18 cellular contexts compared by ENCODE assay signal in the genomic region with DNA sequence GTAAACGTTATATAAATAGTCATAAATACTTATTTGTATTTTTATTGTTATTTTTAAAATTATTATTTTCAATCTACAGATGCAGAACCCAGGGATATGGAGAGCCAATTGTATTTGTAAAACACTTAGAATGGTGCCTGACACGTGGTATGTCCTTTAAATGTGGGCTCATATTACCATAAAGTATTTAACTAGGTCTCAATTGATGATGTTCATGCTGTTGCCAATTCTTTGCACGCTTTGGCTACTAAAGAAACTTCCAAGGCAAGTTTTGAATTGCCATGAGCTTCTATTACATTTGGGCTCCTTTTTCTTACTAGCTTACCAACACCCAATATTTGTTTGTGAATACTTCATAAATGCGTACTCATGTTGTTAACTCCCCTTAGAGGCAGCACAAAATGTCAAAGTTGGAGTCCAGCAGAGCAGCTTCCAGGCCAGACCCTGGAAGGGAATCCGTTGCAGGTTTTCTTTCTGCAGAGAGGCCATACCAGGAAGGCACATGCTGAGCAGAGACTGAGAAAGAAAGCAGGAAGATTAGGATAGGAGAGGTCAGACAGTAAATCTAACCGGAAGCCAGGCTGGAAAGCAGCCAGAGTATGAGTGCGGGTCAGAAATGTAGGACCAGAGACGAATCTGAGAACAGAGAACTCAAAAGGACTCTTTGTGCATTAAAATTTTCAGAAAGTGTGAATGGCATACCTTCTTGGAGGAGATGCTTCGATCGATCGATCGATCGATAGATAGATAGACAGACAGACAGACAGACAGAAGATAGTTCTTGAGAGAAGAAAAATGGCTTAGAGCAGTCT. TPM values are rescaled to one million over a fixed set of nuclear protein-coding genes. Genes with fewer than 3 reads are reported as not detected.
A peak's percentile ranks its signal among the peaks of the same experiment; 100 is the strongest.
DNase-seq lines count a peak whose midpoint lies in the region; ATAC-seq and TF ChIP-seq lines count a peak whose summit lies in the region.
"Had no signal": no experiment of that assay in that cellular context is flagged by ENCODE, and none has a peak within 500 bp of the region (broad histone marks: within the 10 kb centered on the region; RNA-seq: fewer than 3 reads in every experiment).

No MANE protein-coding gene starts in this region.

- POLR2A ChIA-PET in HEK293 (lab: Yijun Ruan, JAX), result interaction anchor here (0.5 kb wide), 1 partner anchor 15 kb away, joined by 4 read pairs; no protein-coding TSS in a partner anchor

- DNase-seq in NCI-H345 (lab: John Stamatoyannopoulos, UW) (peak; percentile 56), dermis microvascular lymphatic vessel endothelial cell (ENCODE audit: low read depth in 2 of 2) (peak; percentile 26 to 36), mesendoderm (peak; percentile 84), NCI-H1092 treated with DMSO at 0.1 percent for 48 hours (lab: John Stamatoyannopoulos, UW) (no peak), NCI-H1105 treated with DMSO at 0.1 percent for 48 hours (lab: John Stamatoyannopoulos, UW) (no peak)
- DNase-seq: activated CD4-positive, alpha-beta T cell treated with anti-CD3 and anti-CD28 coated beads for 48 hours; activated T-cell treated with anti-CD3 and anti-CD28 coated beads, Interleukin-2, amount 50 U/mL, for 24 hours; effector CD8-positive, alpha-beta T cell; GF-D8; NCI-H1436; spleen had no signal

- no peak for ATAC-seq in HG03025 (IDR thresholded peaks at IDR 0.05; ENCODE audit: low FRiP score, unreplicated experiment)
- ATAC-seq in GM18858 (IDR thresholded peaks at IDR 0.05; ENCODE audit: unreplicated experiment), result no peak
- ATAC-seq: gastroesophageal sphincter had no signal

- WGBS in mesendoderm (ENCODE audit: extremely low coverage, insufficient coverage, low lambda C conversion rate), result no CpG with 5 or more reads among the region's 13 CpGs

- no peak overlapping the region for H2BK5ac ChIP-seq in mesendoderm (ENCODE audit: low read length)

- H3K79me1 ChIP-seq in mesendoderm (ENCODE audit: low read length), result no peaks in the 10 kb centered on the region

- H3K27me3 ChIP-seq in mesendoderm (ENCODE audit: insufficient read depth, low read length, poor library complexity), result no peaks in the 10 kb centered on the region
- H3K27me3 ChIP-seq: ascending aorta, gastroesophageal sphincter had no signal

- H2BK120ac ChIP-seq in mesendoderm (ENCODE audit: low read depth, low read length), result no peak overlapping the region

- H3K4me3 ChIP-seq in HEK293 (ENCODE audit: low read depth, low read length), result no peak overlapping the region
- H3K4me3 ChIP-seq in mesendoderm (ENCODE audit: low read length), result no peak overlapping the region
- H3K4me3 ChIP-seq: ascending aorta, gastroesophageal sphincter, spleen had no signal

- H3K4me1 ChIP-seq in HEK293 (ENCODE audit: control insufficient read depth, insufficient read depth, low read length) (peaks cover 3% of the 10 kb centered on the region; the same call in 1 of the 2 replicates), mesendoderm (ENCODE audit: control insufficient read depth, low read depth, low read length) (peaks cover 3% of the 10 kb centered on the region)
- H3K4me1 ChIP-seq: ascending aorta, gastroesophageal sphincter had no signal

- no peak for TF ChIP-seq CTCF in HEK293 (tag by site-specific recombination; IDR thresholded peaks at IDR 0.05)

- no peak overlapping the region for H3K4me2 ChIP-seq in mesendoderm (ENCODE audit: low read length)

- no peak overlapping the region for H4K5ac ChIP-seq in mesendoderm (ENCODE audit: low read length)

- no peak overlapping the region for H2AK5ac ChIP-seq in mesendoderm (ENCODE audit: low read length)

- no peaks in the 10 kb centered on the region for H3K79me2 ChIP-seq in mesendoderm (ENCODE audit: control insufficient read depth, insufficient read depth, low read length)

- H3K27ac ChIP-seq in HEK293 (ENCODE audit: extremely low read depth, low read depth, low read length) (no peak overlapping the region), mesendoderm (ENCODE audit: low read depth, low read length) (no peak overlapping the region)
- H3K27ac ChIP-seq: ascending aorta, gastroesophageal sphincter, spleen had no signal

- no peak overlapping the region for H3K18ac ChIP-seq in mesendoderm (ENCODE audit: low read length)

- H3K9me3 ChIP-seq in HEK293 (ENCODE audit: control insufficient read depth, insufficient read depth, low read depth, low read length), result no peaks in the 10 kb centered on the region
- H3K9me3 ChIP-seq: ascending aorta, gastroesophageal sphincter, spleen had no signal

- no peak overlapping the region for H3K9ac ChIP-seq in mesendoderm (ENCODE audit: low read length)

- no peak overlapping the region for H2BK15ac ChIP-seq in mesendoderm (replicated peaks; ENCODE audit: low read depth)

- CTCF ChIA-PET in HEK293 (lab: Yijun Ruan, JAX), result interaction anchor here (0.5 to 0.6 kb wide), 2 partner anchors 24 to 51 kb away, joined by 3 to 4 read pairs; no protein-coding TSS in a partner anchor

- H3K36me3 ChIP-seq in HEK293 (ENCODE audit: control insufficient read depth in 2 of 2, insufficient read depth in 1 of 2, low read length in 2 of 2), result no peaks in the 10 kb centered on the region
- H3K36me3 ChIP-seq in mesendoderm (ENCODE audit: control insufficient read depth, insufficient read depth, low read length), result no peaks in the 10 kb centered on the region
- H3K36me3 ChIP-seq: ascending aorta, gastroesophageal sphincter, spleen had no signal

- no peak overlapping the region for H3K4ac ChIP-seq in mesendoderm (ENCODE audit: low read depth, low read length)

- no peak overlapping the region for H3K23ac ChIP-seq in mesendoderm (ENCODE audit: low read length)

- no peak overlapping the region for H4K8ac ChIP-seq in mesendoderm (ENCODE audit: low read depth, low read length)

- H3K56ac ChIP-seq in mesendoderm (ENCODE audit: low read length), result peak overlapping the region; percentile 26

TF ChIP-seq in HEK293, 187 proteins besides CTCF, POLR2A, EP300 and RAD21:
- TF ChIP-seq ZNF140 (tag by site-specific recombination; IDR thresholded peaks at IDR 0.05) (no peak), TRIM28 (IDR thresholded peaks at IDR 0.05; ENCODE audit: borderline replicate concordance, low read length) (peak; percentile 53; the same call in 1 of the 2 replicates), SETDB1 (IDR thresholded peaks at IDR 0.05; ENCODE audit: insufficient read length, low read length) (peak; percentile 30), ZNF549 (tag by site-specific recombination; IDR thresholded peaks at IDR 0.05) (no peak), ZIC2 (tag by site-specific recombination; IDR thresholded peaks at IDR 0.05) (peak; percentile 47), ZNF76 (tag by site-specific recombination; IDR thresholded peaks at IDR 0.05; ENCODE audit: borderline replicate concordance, low read depth) (no peak)

RNA-seq across cellular contexts. Expression of a gene that starts 4.2 kb away (rescaled TPM):
- 2.5 and 2.8 TPM in 2 replicates for total RNA-seq in dermis microvascular lymphatic vessel endothelial cell
- polyA plus RNA-seq in mesendoderm (2013, experiment 1 of 2), result 0.01 TPM
- polyA plus RNA-seq in mesendoderm (2013, experiment 2 of 2), result 0.03 TPM
- total RNA-seq: OCI-LY7 had no signal
- polyA plus RNA-seq: CD14-positive monocyte had no signal

Comparison
In these comparisons a context has a peak if more than half of its experiments do, and no peak if none do; other contexts are left out.
1. DNase-seq: peak in NCI-H345 (single experiment), dermis microvascular lymphatic vessel endothelial cell (2 of 2) and mesendoderm (single experiment); none in NCI-H1092 treated with DMSO at 0.1 percent for 48 hours (single experiment) and NCI-H1105 treated with DMSO at 0.1 percent for 48 hours (single experiment).